In genomic region chr17:37483311-37484039, GRCh38 we compare ENCODE assay signal across 8 cellular contexts. TPM values are rescaled to one million over a fixed set of nuclear protein-coding genes. Genes with fewer than 3 reads are reported as not detected.
DNase-seq lines count a peak whose midpoint lies in the region; TF ChIP-seq lines count a peak whose summit lies in the region.

No MANE protein-coding gene starts in this region.

- no TSS peak for BruUV-seq in PC-9 (replicated peaks; lab: Mats Ljungman, UMichigan)

- peaks cover 6% of the 10 kb centered on the region; the same call in 1 of the 2 replicates for H3K36me3 ChIP-seq in PC-9 (ENCODE audit: low read depth)
- peaks cover 9% of the 10 kb centered on the region for H3K36me3 ChIP-seq in thymus (ENCODE audit: control insufficient read depth, insufficient read depth)

- intact Hi-C loops in activated CD4-positive, alpha-beta memory T cell treated with anti-CD3 and anti-CD28 coated beads for 36 hours (cut with micrococcal nuclease) = no loop called here
- intact Hi-C loops in PC-9 (cut with micrococcal nuclease; ENCODE audit: unreplicated experiment) = no loop called here

- no peaks in the 10 kb centered on the region for H3K9me2 ChIP-seq in PC-9 (ENCODE audit: insufficient read depth)

- peak overlapping the region; percentile 23 for H3K27ac Mint-ChIP-seq in activated CD4-positive, alpha-beta memory T cell treated with anti-CD3 and anti-CD28 coated beads for 36 hours
- H3K27ac Mint-ChIP-seq in activated CD4-positive, alpha-beta memory T cell treated with anti-CD3 and anti-CD28 coated beads, Interleukin-2, amount 10 ng/mL, durations not matched to agents 7 days and 5 days = no peak overlapping the region

- no peaks in the 10 kb centered on the region for H3K79me2 ChIP-seq in PC-9 (ENCODE audit: low read depth)

- peak overlapping the region; percentile 13 for H3K27ac ChIP-seq in PC-9
- peak overlapping the region; percentile 31 for H3K27ac ChIP-seq in thymus (ENCODE audit: low read depth)

- H3K4me1 ChIP-seq in PC-9 (replicated peaks; ENCODE audit: insufficient read depth) = peaks cover 32% of the 10 kb centered on the region
- H3K4me1 ChIP-seq in thymus (ENCODE audit: control insufficient read depth, insufficient read depth, low read length) = no peaks in the 10 kb centered on the region

- WGBS in thymus = 93% methylated on average over 5 of the region's 5 CpGs

- no peak for TF ChIP-seq CTCF in PC-9 (conservative IDR thresholded peaks at IDR 0.05)
- TF ChIP-seq CTCF in foreskin fibroblast (IDR thresholded peaks at IDR 0.05; ENCODE audit: low read depth, low read length) = no peak

- H3K9me3 Mint-ChIP-seq in activated CD4-positive, alpha-beta memory T cell treated with anti-CD3 and anti-CD28 coated beads for 36 hours = no peaks in the 10 kb centered on the region
- H3K9me3 Mint-ChIP-seq in activated CD4-positive, alpha-beta memory T cell treated with anti-CD3 and anti-CD28 coated beads, Interleukin-2, amount 10 ng/mL, durations not matched to agents 7 days and 5 days = no peaks in the 10 kb centered on the region

- POLR2A ChIA-PET in activated CD4-positive, alpha-beta memory T cell treated with anti-CD3 and anti-CD28 coated beads for 36 hours (lab: Charles Lee) = no interaction called here
- POLR2A ChIA-PET in activated CD4-positive, alpha-beta memory T cell treated with anti-CD3 and anti-CD28 coated beads, Interleukin-2, amount 10 ng/mL, durations not matched to agents 7 days and 5 days (lab: Charles Lee) = interaction anchor here (1.0 to 1.5 kb wide), 2 partner anchors 8 to 76 kb away, joined by 3 to 4 read pairs; partner anchors contain the start of genes ACACA and TADA2A
- POLR2A ChIA-PET in PC-9 (lab: Charles Lee; ENCODE audit: unreplicated experiment) = interaction anchor here (0.7 kb wide), 1 partner anchor 61 kb away, joined by 5 read pairs; no protein-coding TSS in a partner anchor

- H4K20me1 ChIP-seq in PC-9 (ENCODE audit: insufficient read depth) = no peaks in the 10 kb centered on the region

- DNase-seq in activated CD4-positive, alpha-beta memory T cell treated with anti-CD3 and anti-CD28 coated beads for 36 hours = no peak
- no peak for DNase-seq in activated CD4-positive, alpha-beta memory T cell treated with anti-CD3 and anti-CD28 coated beads, Interleukin-2, amount 10 ng/mL, durations not matched to agents 7 days and 5 days
- DNase-seq in PC-9 (peak in 1 of 2 experiments; percentile 35), foreskin fibroblast (peak; percentile 85 to 89), NCI-H187 (lab: John Stamatoyannopoulos, UW) (no peak), NCI-H2081 treated with DMSO at 0.1 percent for 48 hours (lab: John Stamatoyannopoulos, UW) (no peak), GM19240 (ENCODE audit: insufficient read length, low spot score) (no peak)

- no peak overlapping the region for H2AFZ ChIP-seq in PC-9

- H3F3A ChIP-seq in PC-9 (ENCODE audit: insufficient read depth, low read depth) = peaks cover 32% of the 10 kb centered on the region

- no peaks in the 10 kb centered on the region for H3K9me3 ChIP-seq in PC-9 (ENCODE audit: insufficient read depth, low read depth)
- H3K9me3 ChIP-seq in thymus (ENCODE audit: control insufficient read depth) = no peaks in the 10 kb centered on the region

- CTCF ChIA-PET in activated CD4-positive, alpha-beta memory T cell treated with anti-CD3 and anti-CD28 coated beads for 36 hours (lab: Charles Lee) = interaction anchor here (1.2 kb wide), 1 partner anchor 110 kb away, joined by 3 read pairs; no protein-coding TSS in a partner anchor
- CTCF ChIA-PET in activated CD4-positive, alpha-beta memory T cell treated with anti-CD3 and anti-CD28 coated beads, Interleukin-2, amount 10 ng/mL, durations not matched to agents 7 days and 5 days (lab: Charles Lee) = interaction anchor here (0.9 kb wide), 1 partner anchor 25 kb away, joined by 3 read pairs; no protein-coding TSS in a partner anchor
- CTCF ChIA-PET in PC-9 (lab: Charles Lee) = no interaction called here

- no peak overlapping the region for H3K4me3 Mint-ChIP-seq in activated CD4-positive, alpha-beta memory T cell treated with anti-CD3 and anti-CD28 coated beads for 36 hours
- no peak overlapping the region for H3K4me3 Mint-ChIP-seq in activated CD4-positive, alpha-beta memory T cell treated with anti-CD3 and anti-CD28 coated beads, Interleukin-2, amount 10 ng/mL, durations not matched to agents 7 days and 5 days

- H3K4me3 ChIP-seq in PC-9 (no peak overlapping the region), foreskin fibroblast (ENCODE audit: low read depth in 1 of 2, low read length in 2 of 2) (no peak overlapping the region), thymus (ENCODE audit: low read length) (no peak overlapping the region)

- no peaks in the 10 kb centered on the region for H3K27me3 ChIP-seq in PC-9 (ENCODE audit: insufficient read depth, low read depth)
- peaks cover 3% of the 10 kb centered on the region for H3K27me3 ChIP-seq in thymus (ENCODE audit: control insufficient read depth, insufficient read depth)

- peak overlapping the region; percentile 14; the same call in 1 of the 2 replicates for H3K4me2 ChIP-seq in PC-9

- peaks cover 21% of the 10 kb centered on the region for H3K4me1 Mint-ChIP-seq in activated CD4-positive, alpha-beta memory T cell treated with anti-CD3 and anti-CD28 coated beads for 36 hours (ENCODE audit: low read depth)
- peaks cover 21% of the 10 kb centered on the region for H3K4me1 Mint-ChIP-seq in activated CD4-positive, alpha-beta memory T cell treated with anti-CD3 and anti-CD28 coated beads, Interleukin-2, amount 10 ng/mL, durations not matched to agents 7 days and 5 days

- peaks cover 12% of the 10 kb centered on the region for H3K36me3 Mint-ChIP-seq in activated CD4-positive, alpha-beta memory T cell treated with anti-CD3 and anti-CD28 coated beads for 36 hours
- H3K36me3 Mint-ChIP-seq in activated CD4-positive, alpha-beta memory T cell treated with anti-CD3 and anti-CD28 coated beads, Interleukin-2, amount 10 ng/mL, durations not matched to agents 7 days and 5 days (ENCODE audit: low read depth) = peaks cover 27% of the 10 kb centered on the region

- H3K27me3 Mint-ChIP-seq in activated CD4-positive, alpha-beta memory T cell treated with anti-CD3 and anti-CD28 coated beads for 36 hours = no peaks in the 10 kb centered on the region
- no peaks in the 10 kb centered on the region for H3K27me3 Mint-ChIP-seq in activated CD4-positive, alpha-beta memory T cell treated with anti-CD3 and anti-CD28 coated beads, Interleukin-2, amount 10 ng/mL, durations not matched to agents 7 days and 5 days

RNA-seq across cellular contexts. Expression of gene DUSP14, which starts 6.2 kb away (rescaled TPM):
- 10 to 100 TPM; 17.4 to 19.0 TPM for total RNA-seq in activated CD4-positive, alpha-beta memory T cell treated with anti-CD3 and anti-CD28 coated beads for 36 hours
- 10 to 100 TPM; 14.6 to 16.3 TPM for total RNA-seq in activated CD4-positive, alpha-beta memory T cell treated with anti-CD3 and anti-CD28 coated beads, Interleukin-2, amount 10 ng/mL, durations not matched to agents 7 days and 5 days
- total RNA-seq in PC-9 (2021) = 17.1 and 23.3 TPM in 2 replicates
- 18.4 TPM for polyA plus RNA-seq in thymus

Comparison
In these comparisons a context has a peak if more than half of its experiments do, and no peak if none do; other contexts are left out.
1. DNase-seq: peak in foreskin fibroblast (2 of 2); none in activated CD4-positive, alpha-beta memory T cell treated with anti-CD3 and anti-CD28 coated beads for 36 hours (single experiment), activated CD4-positive, alpha-beta memory T cell treated with anti-CD3 and anti-CD28 coated beads, Interleukin-2, amount 10 ng/mL, durations not matched to agents 7 days and 5 days (single experiment), NCI-H187 (0 of 2), NCI-H2081 treated with DMSO at 0.1 percent for 48 hours (single experiment) and GM19240 (single experiment).